In genomic region chr10:69051303-69051702, GRCh38 we compare ENCODE assay signal across 9 cellular contexts. TPM values are rescaled to one million over a fixed set of nuclear protein-coding genes. Genes with fewer than 3 reads are reported as not detected.
DNase-seq lines count a peak whose midpoint lies in the region; ATAC-seq, FAIRE-seq and TF ChIP-seq lines count a peak whose summit lies in the region.
"Had no signal": no experiment of that assay in that cellular context is flagged by ENCODE, and none has a peak within 500 bp of the region (broad histone marks: within the 10 kb centered on the region; RNA-seq: fewer than 3 reads in every experiment).

No MANE protein-coding gene starts in this region.

- H3K9me3 ChIP-seq in heart right ventricle (no peaks in the 10 kb centered on the region), transverse colon (no peaks in the 10 kb centered on the region)
- H3K9me3 ChIP-seq: BLaER1 had no signal

- H3K27ac Mint-ChIP-seq in activated naive CD4-positive, alpha-beta T cell treated with anti-CD3 and anti-CD28 coated beads, Interleukin-2, amount 50 U/mL, for 24 hours, result peak overlapping the region; percentile 1

- no peaks in the 10 kb centered on the region for H3K9me3 Mint-ChIP-seq in activated naive CD4-positive, alpha-beta T cell treated with anti-CD3 and anti-CD28 coated beads, Interleukin-2, amount 50 U/mL, for 24 hours

- TF ChIP-seq EP300 in transverse colon (IDR thresholded peaks at IDR 0.05; ENCODE audit: low read depth), result no peak

- H3K27me3 ChIP-seq in heart right ventricle (no peaks in the 10 kb centered on the region), transverse colon (no peaks in the 10 kb centered on the region)
- H3K27me3 ChIP-seq: BLaER1 had no signal

- ATAC-seq in heart right ventricle (peak in 7 of 8 donors; percentile 36 to 62 (median 40)), GM19397 (IDR thresholded peaks at IDR 0.05; ENCODE audit: unreplicated experiment) (no peak)

- H3K27me3 Mint-ChIP-seq in activated naive CD4-positive, alpha-beta T cell treated with anti-CD3 and anti-CD28 coated beads, Interleukin-2, amount 50 U/mL, for 24 hours, result no peaks in the 10 kb centered on the region

- peaks cover 2% of the 10 kb centered on the region for H3K36me3 Mint-ChIP-seq in activated naive CD4-positive, alpha-beta T cell treated with anti-CD3 and anti-CD28 coated beads, Interleukin-2, amount 50 U/mL, for 24 hours

- H3K4me1 ChIP-seq in heart right ventricle (peaks cover 0 to 93% (median 12%) of the 10 kb centered on the region in 9 donors), transverse colon (no peaks in the 10 kb centered on the region)
- H3K4me1 ChIP-seq: BLaER1 had no signal

- in situ Hi-C loops in transverse colon (cut with MboI; ENCODE audit: low pct_ligation_motif_present in 1 of 4, low pct_unique_long_range_greater_than_20kb in 1 of 4, low sequenced_read_pairs in 3 of 4), result no loop called here

- TF ChIP-seq CTCF in heart right ventricle (IDR thresholded peaks at IDR 0.05) (no peak), transverse colon (IDR thresholded peaks at IDR 0.05) (no peak)

- no peak for DNase-seq in activated naive CD4-positive, alpha-beta T cell treated with anti-CD3 and anti-CD28 coated beads, Interleukin-2, amount 50 U/mL, for 16 hours
- DNase-seq in RCC 7860 (ENCODE audit: low spot score) (peak; percentile 36), heart right ventricle (no peak), transverse colon (peak; percentile 41), cerebellar nuclear complex (lab: John Stamatoyannopoulos, UW) (no peak), NCI-H2107 (lab: John Stamatoyannopoulos, UW) (no peak)

- WGBS in heart right ventricle, 2 donors, result 49 to 65% methylated on average over 3 of the region's 3 CpGs
- 58 to 79% methylated on average over 3 of the region's 3 CpGs for whole genome bisulfite sequencing in transverse colon (ENCODE audit: low coverage in 1 of 2), 2 donors

- peaks cover 19% of the 10 kb centered on the region for H3K4me1 Mint-ChIP-seq in activated naive CD4-positive, alpha-beta T cell treated with anti-CD3 and anti-CD28 coated beads, Interleukin-2, amount 50 U/mL, for 24 hours

- H3K36me3 ChIP-seq in heart right ventricle, result no peaks in the 10 kb centered on the region
- H3K36me3 ChIP-seq in transverse colon, result no peaks in the 10 kb centered on the region
- H3K36me3 ChIP-seq: BLaER1 had no signal

- H3K27ac ChIP-seq in heart right ventricle, result peak overlapping the region in 6 of 10 donors; percentile 41 to 94 (median 78)
- peak overlapping the region in 2 of 4 donors; percentile 35 to 41 for H3K27ac ChIP-seq in transverse colon
- H3K27ac ChIP-seq: BLaER1 had no signal

- H3K4me3 ChIP-seq in heart right ventricle, result no peak overlapping the region
- H3K4me3 ChIP-seq in transverse colon, result no peak overlapping the region
- H3K4me3 ChIP-seq: BLaER1 had no signal

- no peak for FAIRE-seq in RCC 7860 (lab: Jason Lieb, UNC)

- intact Hi-C loops in heart right ventricle (cut with DNase I), result loop anchor here in 2 of 10 donors (5.0 kb wide), 2 partner anchors 36 to 44 kb away; partner anchors contain the start of gene SRGN (in 1 of the 2)
- intact Hi-C loops in transverse colon (cut with DNase I; ENCODE audit: low total_unique reads), result no loop called here

- H3K4me3 Mint-ChIP-seq in activated naive CD4-positive, alpha-beta T cell treated with anti-CD3 and anti-CD28 coated beads, Interleukin-2, amount 50 U/mL, for 24 hours, result no peak overlapping the region

- peak; percentile 13 for TF ChIP-seq POLR2A in transverse colon (IDR thresholded peaks at IDR 0.05)

RNA-seq across cellular contexts. Expression of gene SRGN, which starts 36.6 kb away (rescaled TPM):
- total RNA-seq in heart right ventricle, result 100 to 1,000 TPM in 1 of 10 donors, 10 to 100 TPM in 9; 30.0 to 156 (median 51.8) TPM
- polyA plus RNA-seq in heart right ventricle, result 10 to 100 TPM; 23.1 to 99.2 TPM
- total RNA-seq in transverse colon, result 10 to 100 TPM in 3 of 4 donors, 1 to 10 TPM in 1; 9.0 to 83.8 (median 20.3) TPM

Comparison
In these comparisons a context has a peak if more than half of its experiments do, and no peak if none do; other contexts are left out.
1. DNase-seq: peak in RCC 7860 (single experiment) and transverse colon (single experiment); none in activated naive CD4-positive, alpha-beta T cell treated with anti-CD3 and anti-CD28 coated beads, Interleukin-2, amount 50 U/mL, for 16 hours (single experiment), heart right ventricle (0 of 2), cerebellar nuclear complex (0 of 2) and NCI-H2107 (single experiment).